Comparison of ENCODE assay signal across 27 cellular contexts in genomic region chrX:154333116-154333515, GRCh38. TPM values are rescaled to one million over a fixed set of nuclear protein-coding genes. Genes with fewer than 3 reads are reported as not detected.
"Had no signal": no experiment of that assay in that cellular context is flagged by ENCODE, and none has a peak within 500 bp of the region (broad histone marks: within the 10 kb centered on the region; RNA-seq: fewer than 3 reads in every experiment).

No MANE protein-coding gene starts in this region.

- H3K4me3 ChIP-seq: dorsolateral prefrontal cortex, heart left ventricle, mucosa of descending colon, ovary, tibial artery, upper lobe of left lung, uterus had no signal

- DNase-seq: cortex of kidney; dorsolateral prefrontal cortex; effector CD8-positive, alpha-beta T cell; hippocampal formation; kidney glomerular epithelial cell; mammary epithelial cell; mucosa of descending colon; naive thymus-derived CD8-positive, alpha-beta T cell; nucleus accumbens; ovary; small intestine; stimulated activated CD4-positive, alpha-beta T cell treated with anti-CD3 and anti-CD28 coated beads, Interleukin-2, amount 100 ng/mL, for 48 hours; tibial artery; uterus had no signal

- H3K27me3 Mint-ChIP-seq: naive thymus-derived CD8-positive, alpha-beta T cell; progenitor cell of endocrine pancreas; stimulated activated naive CD8-positive, alpha-beta T cell treated with anti-CD3 and anti-CD28 coated beads, Interleukin-15, Interleukin-2, amounts not matched to agents 100 ng/mL and 50 ng/mL, for 24 hours had no signal

- H3K27ac Mint-ChIP-seq: progenitor cell of endocrine pancreas had no signal

- H3K9me3 Mint-ChIP-seq: naive thymus-derived CD8-positive, alpha-beta T cell; neural crest cell; stimulated activated naive CD8-positive, alpha-beta T cell treated with anti-CD3 and anti-CD28 coated beads, Interleukin-15, Interleukin-2, amounts not matched to agents 100 ng/mL and 50 ng/mL, for 24 hours had no signal

- H3K9me3 ChIP-seq: heart left ventricle, mucosa of descending colon, ovary, tibial artery, upper lobe of left lung, uterus had no signal

- H3K36me3 Mint-ChIP-seq: naive thymus-derived CD8-positive, alpha-beta T cell had no signal

- H3K27ac ChIP-seq: dorsolateral prefrontal cortex, ovary, tibial artery, upper lobe of left lung, uterus had no signal

- H3K4me1 ChIP-seq: tibial artery, upper lobe of left lung, uterus had no signal

- H3K27me3 ChIP-seq: ovary, tibial artery, upper lobe of left lung, uterus had no signal

- H3K36me3 ChIP-seq: heart left ventricle, ovary, tibial artery, upper lobe of left lung, uterus had no signal

- ATAC-seq: esophagus mucosa; left lobe of liver; naive thymus-derived CD8-positive, alpha-beta T cell had no signal

- H3K4me3 Mint-ChIP-seq: neural crest cell had no signal

- FAIRE-seq: frontal cortex, islet of Langerhans, small intestine had no signal

RNA-seq across cellular contexts. Expression of gene TKTL1, which starts 37.5 kb away (rescaled TPM):
- total RNA-seq: esophagus mucosa, fibroblast of lung, glomerular endothelial cell, left lobe of liver, mammary epithelial cell, mucosa of descending colon, progenitor cell of endocrine pancreas had no signal
- polyA plus RNA-seq: fibroblast of lung, mammary epithelial cell had no signal

RNA-seq across cellular contexts. Expression of gene TEX28, which starts 38.2 kb away (rescaled TPM):
- total RNA-seq: dorsolateral prefrontal cortex; esophagus mucosa; fibroblast of lung; frontal cortex; glomerular endothelial cell; heart left ventricle; left lobe of liver; mammary epithelial cell; mucosa of descending colon; naive thymus-derived CD8-positive, alpha-beta T cell; neural crest cell; ovary; progenitor cell of endocrine pancreas; right cardiac atrium; temporal lobe; upper lobe of left lung; uterus had no signal
- polyA plus RNA-seq: fibroblast of lung; heart left ventricle; mammary epithelial cell; naive thymus-derived CD8-positive, alpha-beta T cell; ovary; right cardiac atrium; small intestine had no signal
